ENCODE assay signal across 1 cellular context in genomic region chr6:135087403-135087802, GRCh38.
TF ChIP-seq lines count a peak whose summit lies in the region.

No MANE protein-coding gene starts in this region.

TF ChIP-seq in SK-N-SH treated with all-trans-retinoic acid at 6 μM for 48 hours, 23 proteins besides CTCF, POLR2A, EP300 and RAD21 (continued from another document):
- no peak for TF ChIP-seq ZNF565 (CRISPR knock-in tag; conservative IDR thresholded peaks at IDR 0.05; ENCODE audit: low read depth)
